In genomic region chr3:124916837-124917409, GRCh38 we compare ENCODE assay signal across 1 cellular context.
TF ChIP-seq lines count a peak whose summit lies in the region.

No MANE protein-coding gene starts in this region.

TF ChIP-seq in IMR-90, 13 proteins besides CTCF, POLR2A, EP300 and RAD21:
- TF ChIP-seq MAZ (IDR thresholded peaks at IDR 0.05; ENCODE audit: borderline replicate concordance, low read depth, low read length) (no peak), BHLHE40 (IDR thresholded peaks at IDR 0.05; ENCODE audit: low read depth, low read length) (no peak)
